1 cellular context compared by ENCODE assay signal in the genomic region with DNA sequence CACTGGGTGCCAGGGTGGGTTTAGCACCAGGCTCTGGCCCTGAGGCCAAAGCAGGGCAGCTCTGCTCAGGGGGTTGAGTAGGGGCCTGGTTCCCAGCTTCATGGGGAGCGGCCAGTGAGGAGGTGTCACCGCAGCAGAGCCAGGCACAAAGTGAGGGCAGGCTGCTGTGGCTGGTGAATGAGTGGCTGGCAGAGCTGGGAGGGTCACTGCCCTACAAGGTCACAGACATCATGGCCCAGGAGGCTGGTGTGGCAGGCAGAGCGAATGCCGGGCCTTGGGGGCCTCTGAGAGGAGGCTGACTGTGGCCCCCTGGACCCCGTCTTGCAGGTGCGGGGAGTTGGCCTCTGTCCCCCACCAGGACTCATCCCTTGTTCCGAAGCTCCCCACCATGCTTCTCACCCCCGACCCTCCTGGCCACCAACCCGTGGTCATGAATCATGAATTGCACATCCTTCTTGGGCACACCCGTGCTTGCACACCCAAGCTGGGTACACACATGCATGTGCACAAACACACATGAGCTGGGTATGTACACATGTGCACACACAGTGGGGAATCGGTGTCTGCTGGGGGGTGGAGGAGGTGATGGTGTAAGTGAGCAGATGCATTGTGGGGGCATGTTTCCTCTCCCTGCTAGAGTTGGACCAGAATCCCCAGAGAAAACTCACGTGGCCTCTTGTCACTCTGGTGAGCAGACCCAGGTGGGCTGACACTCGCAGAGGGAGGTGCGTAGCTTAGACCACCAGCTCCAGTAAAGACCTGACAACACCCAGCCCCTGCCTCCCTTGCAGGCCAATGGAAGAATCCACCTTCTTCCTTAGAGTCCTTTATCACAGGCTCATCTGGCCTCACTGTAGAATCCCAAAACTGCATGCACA.
TF ChIP-seq lines count a peak whose summit lies in the region.

No MANE protein-coding gene starts in this region.

TF ChIP-seq in K562, 482 proteins besides CTCF, POLR2A, EP300 and RAD21:
- TF ChIP-seq DMBX1 (CRISPR knock-in tag; IDR thresholded peaks at IDR 0.05; ENCODE audit: borderline replicate concordance) (no peak), POLR2G (IDR thresholded peaks at IDR 0.05; ENCODE audit: low read depth, low read length) (peak; percentile 45), LCOR (CRISPR knock-in tag; IDR thresholded peaks at IDR 0.05) (no peak), ZNF830 (CRISPR knock-in tag; IDR thresholded peaks at IDR 0.05) (0 out of 2 replicates have a peak, but pooled peaks have one; percentile 28), ZNF583 (CRISPR knock-in tag; IDR thresholded peaks at IDR 0.05) (no peak)
- TF ChIP-seq, protein P1, sequence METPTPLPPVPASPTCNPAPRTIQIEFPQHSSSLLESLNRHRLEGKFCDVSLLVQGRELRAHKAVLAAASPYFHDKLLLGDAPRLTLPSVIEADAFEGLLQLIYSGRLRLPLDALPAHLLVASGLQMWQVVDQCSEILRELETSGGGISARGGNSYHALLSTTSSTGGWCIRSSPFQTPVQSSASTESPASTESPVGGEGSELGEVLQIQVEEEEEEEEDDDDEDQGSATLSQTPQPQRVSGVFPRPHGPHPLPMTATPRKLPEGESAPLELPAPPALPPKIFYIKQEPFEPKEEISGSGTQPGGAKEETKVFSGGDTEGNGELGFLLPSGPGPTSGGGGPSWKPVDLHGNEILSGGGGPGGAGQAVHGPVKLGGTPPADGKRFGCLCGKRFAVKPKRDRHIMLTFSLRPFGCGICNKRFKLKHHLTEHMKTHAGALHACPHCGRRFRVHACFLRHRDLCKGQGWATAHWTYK (CRISPR knock-in tag; IDR thresholded peaks at IDR 0.05): no peak
